ENCODE assay signal across 10 cellular contexts in genomic region chrX:17613979-17614572, GRCh38.
A peak's percentile ranks its signal among the peaks of the same experiment; 100 is the strongest.
DNase-seq lines count a peak whose midpoint lies in the region; ATAC-seq, FAIRE-seq and TF ChIP-seq lines count a peak whose summit lies in the region.
"Had no signal": no experiment of that assay in that cellular context is flagged by ENCODE, and none has a peak within 500 bp of the region (broad histone marks: within the 10 kb centered on the region; RNA-seq: fewer than 3 reads in every experiment).

No MANE protein-coding gene starts in this region.

- no TSS peak for BruUV-seq in A673 (replicated peaks; lab: Mats Ljungman, UMichigan)

- intact Hi-C loops in A673 (cut with micrococcal nuclease; ENCODE audit: unreplicated experiment) = no loop called here
- intact Hi-C loops in testis (cut with DNase I; ENCODE audit: low total_unique reads) = no loop called here

- H3K36me3 ChIP-seq in MM.1S (replicated peaks; ENCODE audit: insufficient read depth, low read length) = no peaks in the 10 kb centered on the region
- H3K36me3 ChIP-seq in astrocyte (ENCODE audit: insufficient read depth, low read length) = no peaks in the 10 kb centered on the region
- H3K36me3 ChIP-seq in A673 (ENCODE audit: insufficient read depth, low read length, poor library complexity, severe bottlenecking) = no peaks in the 10 kb centered on the region
- H3K36me3 ChIP-seq in tibial nerve = no peaks in the 10 kb centered on the region
- H3K36me3 ChIP-seq in testis (ENCODE audit: low read depth, missing control alignments) = no peaks in the 10 kb centered on the region

- no peak overlapping the region for H3K27ac Mint-ChIP-seq in astrocyte (ENCODE audit: unreplicated experiment)
- H3K27ac Mint-ChIP-seq: CD4-positive, alpha-beta memory T cell had no signal

- CTCF ChIA-PET in A673 (lab: Charles Lee) = no interaction called here

- ATAC-seq in GM19324 (IDR thresholded peaks at IDR 0.05; ENCODE audit: low FRiP score, unreplicated experiment) (peak; percentile 88), HG02840 (IDR thresholded peaks at IDR 0.05; ENCODE audit: low FRiP score, unreplicated experiment) (no peak)

- no peaks in the 10 kb centered on the region for H3K36me3 Mint-ChIP-seq in astrocyte (ENCODE audit: low read depth, unreplicated experiment)
- H3K36me3 Mint-ChIP-seq: CD4-positive, alpha-beta memory T cell had no signal

- no peaks in the 10 kb centered on the region for H4K20me1 ChIP-seq in MM.1S (ENCODE audit: insufficient read depth, low read length)
- H4K20me1 ChIP-seq in astrocyte (ENCODE audit: insufficient read depth, low read length) = peaks cover 19% of the 10 kb centered on the region

- H3K4me1 Mint-ChIP-seq in astrocyte (ENCODE audit: low read depth, unreplicated experiment) = peaks cover 14% of the 10 kb centered on the region

- H3K27ac ChIP-seq in MM.1S (ENCODE audit: low read length) = peak overlapping the region; percentile 48; the same call in 1 of the 2 replicates
- no peak overlapping the region for H3K27ac ChIP-seq in astrocyte (ENCODE audit: low read depth, low read length)
- H3K27ac ChIP-seq in A673 (ENCODE audit: low read depth, low read length, poor library complexity, severe bottlenecking) = no peak overlapping the region
- no peak overlapping the region for H3K27ac ChIP-seq in tibial nerve
- no peak overlapping the region for H3K27ac ChIP-seq in testis

- H3F3A ChIP-seq in MM.1S (ENCODE audit: insufficient read depth, low read length) = peaks cover 9% of the 10 kb centered on the region

- no peaks in the 10 kb centered on the region for H3K27me3 Mint-ChIP-seq in astrocyte (ENCODE audit: low read depth, unreplicated experiment)

- no peak for TF ChIP-seq EP300 in tibial nerve (IDR thresholded peaks at IDR 0.05)

- TF ChIP-seq POLR2A in tibial nerve (IDR thresholded peaks at IDR 0.05) (no peak), testis (IDR thresholded peaks at IDR 0.05) (no peak)

- no peak for TF ChIP-seq CTCF in AG09319 (IDR thresholded peaks at IDR 0.05; ENCODE audit: low read depth, low read length)
- TF ChIP-seq CTCF in MM.1S (IDR thresholded peaks at IDR 0.05; ENCODE audit: low read length) = no peak
- no peak for TF ChIP-seq CTCF in astrocyte (IDR thresholded peaks at IDR 0.05; ENCODE audit: insufficient read depth, low read depth, low read length)
- TF ChIP-seq CTCF in A673 (conservative IDR thresholded peaks at IDR 0.05; ENCODE audit: low read depth, low read length) = no peak
- TF ChIP-seq CTCF in tibial nerve (IDR thresholded peaks at IDR 0.05) = no peak
- no peak for TF ChIP-seq CTCF in testis (IDR thresholded peaks at IDR 0.05)

- no peaks in the 10 kb centered on the region for H3K9me2 ChIP-seq in MM.1S (replicated peaks; ENCODE audit: insufficient read depth, low read length)

- WGBS in tibial nerve, 2 donors = 67 to 89% methylated on average over 4 to 5 of the region's 5 CpGs
- WGBS in testis, 2 donors = 56 to 58% methylated on average over 4 to 5 of the region's 5 CpGs

- H3K27me3 ChIP-seq in MM.1S (replicated peaks; ENCODE audit: insufficient read depth, low read length) (no peaks in the 10 kb centered on the region), astrocyte (ENCODE audit: insufficient read depth, low read length) (no peaks in the 10 kb centered on the region), A673 (replicated peaks; ENCODE audit: insufficient read depth, low read depth, low read length, poor library complexity) (no peaks in the 10 kb centered on the region), tibial nerve (no peaks in the 10 kb centered on the region), testis (no peaks in the 10 kb centered on the region)

- H3K4me2 ChIP-seq in MM.1S (ENCODE audit: low read depth, low read length) (peak overlapping the region; percentile 69), astrocyte (ENCODE audit: low read length) (peak overlapping the region; percentile 8)

- DNase-seq in AG09319 (ENCODE audit: extremely low read depth, low read depth) = peak; percentile 49
- DNase-seq in MM.1S = peak; percentile 92
- DNase-seq in astrocyte (ENCODE audit: low read depth) = peak; percentile 84
- no peak for DNase-seq in A673 (ENCODE audit: low spot score)
- DNase-seq in tibial nerve (ENCODE audit: low spot score in 2 of 2) = no peak
- DNase-seq in testis = no peak
- DNase-seq: CD4-positive, alpha-beta memory T cell had no signal

- H3K9me3 ChIP-seq in MM.1S (replicated peaks; ENCODE audit: insufficient read depth, low read length) (no peaks in the 10 kb centered on the region), astrocyte (ENCODE audit: insufficient read depth, low read depth, low read length) (no peaks in the 10 kb centered on the region), A673 (ENCODE audit: low read depth, low read length, poor library complexity, severe bottlenecking) (no peaks in the 10 kb centered on the region), tibial nerve (no peaks in the 10 kb centered on the region), testis (no peaks in the 10 kb centered on the region)

- H3K4me3 ChIP-seq in MM.1S (ENCODE audit: low read length) = no peak overlapping the region
- no peak overlapping the region for H3K4me3 ChIP-seq in astrocyte (ENCODE audit: insufficient read depth, low read depth, low read length)
- no peak overlapping the region for H3K4me3 ChIP-seq in A673 (ENCODE audit: low read depth, low read length, poor library complexity, severe bottlenecking)
- H3K4me3 ChIP-seq in tibial nerve = no peak overlapping the region
- no peak overlapping the region for H3K4me3 ChIP-seq in testis

- POLR2A ChIA-PET in A673 (lab: Charles Lee; ENCODE audit: low non-redundant PET) = no interaction called here

- peaks cover 5% of the 10 kb centered on the region for H3K9me3 Mint-ChIP-seq in astrocyte (ENCODE audit: unreplicated experiment)
- H3K9me3 Mint-ChIP-seq: T-helper 1 cell treated with Interleukin-12 subunit alpha and Interleukin-12 subunit beta and Interleukin-4 antibody, amounts not matched to agents 30 μg/mL and 1 μg/mL, for 36 hours had no signal

- H3K79me2 ChIP-seq in MM.1S (ENCODE audit: low read length) (no peaks in the 10 kb centered on the region), astrocyte (ENCODE audit: insufficient read depth, low read length) (peaks cover 5% of the 10 kb centered on the region)

- H3K9ac ChIP-seq in MM.1S (ENCODE audit: low read length) = no peak overlapping the region
- H3K9ac ChIP-seq in astrocyte (ENCODE audit: low read length) = no peak overlapping the region

- H3K4me3 Mint-ChIP-seq in astrocyte (ENCODE audit: unreplicated experiment) = no peak overlapping the region
- H3K4me3 Mint-ChIP-seq: T-helper 1 cell treated with Interleukin-12 subunit alpha and Interleukin-12 subunit beta and Interleukin-4 antibody, amounts not matched to agents 30 μg/mL and 1 μg/mL, for 36 hours had no signal

- H3K4me1 ChIP-seq in MM.1S (ENCODE audit: low read length) = peaks cover 29% of the 10 kb centered on the region
- H3K4me1 ChIP-seq in astrocyte (ENCODE audit: insufficient read depth, low read length) = peaks cover 8% of the 10 kb centered on the region
- H3K4me1 ChIP-seq in A673 (ENCODE audit: insufficient read depth, low read length, poor library complexity, severe bottlenecking) = no peaks in the 10 kb centered on the region
- H3K4me1 ChIP-seq in tibial nerve = peaks cover 0 to 14% (median 0%) of the 10 kb centered on the region in 4 donors
- peaks cover 5% of the 10 kb centered on the region for H3K4me1 ChIP-seq in testis

- no peak for FAIRE-seq in astrocyte (lab: Jason Lieb, UNC)

- no peak overlapping the region for H2AFZ ChIP-seq in MM.1S (ENCODE audit: low read length)
- no peak overlapping the region for H2AFZ ChIP-seq in astrocyte (ENCODE audit: low read depth, low read length)

Comparison
In these comparisons a context has a peak if more than half of its experiments do, and no peak if none do; other contexts are left out.
1. DNase-seq: peak in AG09319 (single experiment), MM.1S (single experiment) and astrocyte (single experiment); none in A673 (single experiment), tibial nerve (0 of 2) and testis (single experiment).